Comparison of ENCODE assay signal across 22 cellular contexts in the genomic region with DNA sequence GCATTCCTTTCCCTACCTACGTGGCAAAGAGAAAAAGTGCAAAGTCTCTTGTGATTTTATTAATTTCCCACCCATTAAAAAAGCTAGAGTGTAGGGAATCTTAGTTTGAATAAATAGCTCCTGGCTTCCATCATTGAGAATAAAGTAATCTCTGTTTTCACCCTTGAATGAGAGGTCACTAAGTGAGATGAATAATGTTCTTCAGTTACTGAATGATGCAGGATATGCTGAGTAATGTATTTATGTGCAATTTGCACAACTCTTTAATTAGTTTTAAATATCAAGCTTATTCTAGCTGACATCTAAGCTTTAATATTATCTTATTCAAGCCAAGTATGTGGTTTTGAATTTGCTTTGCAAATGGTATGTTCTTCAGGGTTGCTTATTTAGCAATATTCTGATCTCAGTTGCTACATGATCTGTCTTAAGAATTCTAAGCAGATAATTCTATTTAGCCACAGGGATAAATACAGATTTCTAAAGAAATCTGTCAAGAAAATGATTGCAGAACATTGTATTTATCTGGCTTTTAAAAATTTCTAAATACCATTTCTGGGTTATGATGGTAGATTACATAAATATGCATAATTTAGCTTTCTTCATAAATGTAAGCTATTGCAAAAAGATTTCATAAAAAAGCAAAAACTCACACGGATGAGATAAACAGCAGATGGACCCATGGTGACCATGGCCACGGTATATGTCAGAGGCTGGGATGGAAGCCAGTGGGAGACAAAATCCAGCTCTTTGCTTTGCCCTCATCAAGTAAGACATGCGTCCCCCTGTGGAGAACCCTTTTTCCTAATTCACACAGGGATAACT.
DNase-seq lines count a peak whose midpoint lies in the region; ATAC-seq and TF ChIP-seq lines count a peak whose summit lies in the region.
"Had no signal": no experiment of that assay in that cellular context is flagged by ENCODE, and none has a peak within 500 bp of the region (broad histone marks: within the 10 kb centered on the region; RNA-seq: fewer than 3 reads in every experiment).

No MANE protein-coding gene starts in this region.

- ATAC-seq in omental fat pad (ENCODE audit: low FRiP score), result peak; percentile 75
- ATAC-seq: activated naive CD4-positive, alpha-beta T cell treated with anti-CD3 and anti-CD28 coated beads, Interleukin-2, amount 50 U/mL, for 72 hours; gastroesophageal sphincter; lower lobe of right lung; Right ventricle myocardium inferior had no signal

- no peak overlapping the region for H3K4me3 ChIP-seq in AG10803 (ENCODE audit: low read length)
- peak overlapping the region; percentile 50 for H3K4me3 ChIP-seq in SK-N-MC
- H3K4me3 ChIP-seq: dorsolateral prefrontal cortex, gastroesophageal sphincter, lower lobe of right lung, MG63, upper lobe of left lung had no signal

- DNase-seq in AG10803 (ENCODE audit: low read depth), result peak; percentile 81
- peak; percentile 79 for DNase-seq in SK-N-MC (ENCODE audit: low read depth, low spot score)
- DNase-seq in fibroblast of peridontal ligament (ENCODE audit: extremely low read depth), result peak; percentile 70
- no peak for DNase-seq in omental fat pad (ENCODE audit: low spot score)
- no peak for DNase-seq in NK-92 (lab: John Stamatoyannopoulos, UW; ENCODE audit: unreplicated experiment)
- DNase-seq in iPS-NIHi7 (ENCODE audit: extremely low spot score), result no peak
- DNase-seq in posterior vena cava (ENCODE audit: low spot score), result no peak
- DNase-seq in NCI-H226, result no peak
- DNase-seq: activated CD4-positive, alpha-beta T cell treated with anti-CD3 and anti-CD28 coated beads, Interleukin-2, amount 10 ng/mL, durations not matched to agents 7 days and 5 days; activated CD8-positive, alpha-beta memory T cell treated with anti-CD3 and anti-CD28 coated beads, Interleukin-2, amount 50 U/mL, for 4 hours; C1 segment of cervical spinal cord; dorsolateral prefrontal cortex; lower lobe of right lung; MG63; NCI-H2029 treated with DMSO at 0.1 percent for 48 hours; OCI-M1; stimulated activated CD8-positive, alpha-beta memory T cell treated with anti-CD3 and anti-CD28 coated beads, Interleukin-4, amount 100 ng/mL, for 48 hours; upper lobe of left lung; WERI-Rb-1 had no signal

- peak overlapping the region; percentile 82 for H3K27ac ChIP-seq in SK-N-MC
- H3K27ac ChIP-seq: dorsolateral prefrontal cortex, gastroesophageal sphincter, lower lobe of right lung, upper lobe of left lung, WERI-Rb-1 had no signal

- H3K9me3 ChIP-seq in SK-N-MC (ENCODE audit: low read depth, low read length), result no peaks in the 10 kb centered on the region
- H3K9me3 ChIP-seq: gastroesophageal sphincter, lower lobe of right lung, MG63, upper lobe of left lung had no signal

- no peak overlapping the region for H3K9ac ChIP-seq in SK-N-MC (ENCODE audit: insufficient read length)

- intact Hi-C loops in posterior vena cava (cut with DNase I), result no loop called here

- TF ChIP-seq CTCF in AG10803 (conservative IDR thresholded peaks at IDR 0.05; ENCODE audit: low read length), result no peak
- TF ChIP-seq CTCF in omental fat pad (IDR thresholded peaks at IDR 0.05), result no peak

- H3K36me3 ChIP-seq in SK-N-MC (ENCODE audit: insufficient read depth, low read length), result no peaks in the 10 kb centered on the region
- H3K36me3 ChIP-seq: gastroesophageal sphincter, lower lobe of right lung, MG63, upper lobe of left lung, WERI-Rb-1 had no signal

Comparison
In these comparisons a context has a peak if more than half of its experiments do, and no peak if none do; other contexts are left out.
1. DNase-seq: peak in AG10803 (single experiment), SK-N-MC (single experiment) and fibroblast of peridontal ligament (single experiment); none in omental fat pad (single experiment), NK-92 (single experiment), iPS-NIHi7 (single experiment), posterior vena cava (single experiment) and NCI-H226 (single experiment).